19 cellular contexts compared by ENCODE assay signal in genomic region chr7:66925255-66925654, GRCh38. TPM values are rescaled to one million over a fixed set of nuclear protein-coding genes. Genes with fewer than 3 reads are reported as not detected.
DNase-seq lines count a peak whose midpoint lies in the region; ATAC-seq and TF ChIP-seq lines count a peak whose summit lies in the region.
"Had no signal": no experiment of that assay in that cellular context is flagged by ENCODE, and none has a peak within 500 bp of the region (broad histone marks: within the 10 kb centered on the region; RNA-seq: fewer than 3 reads in every experiment).

No MANE protein-coding gene starts in this region.

- H3K4me3 ChIP-seq in Loucy (ENCODE audit: low read length, poor library complexity, severe bottlenecking) = no peak overlapping the region
- no peak overlapping the region for H3K4me3 ChIP-seq in trophoblast cell (ENCODE audit: low read depth, low read length)
- H3K4me3 ChIP-seq in WERI-Rb-1 (ENCODE audit: low read depth, low read length) = no peak overlapping the region
- H3K4me3 ChIP-seq: MG63 had no signal

- H3K4me2 ChIP-seq in Loucy (ENCODE audit: low read depth, low read length, poor library complexity, severe bottlenecking) = peak overlapping the region; percentile 28
- no peak overlapping the region for H3K4me2 ChIP-seq in trophoblast cell (ENCODE audit: low read length)
- H3K4me2 ChIP-seq: KMS-11 had no signal

- H3K27ac Mint-ChIP-seq in activated naive CD4-positive, alpha-beta T cell treated with anti-CD3 and anti-CD28 coated beads, Interleukin-2, amount 50 U/mL, for 24 hours = peak overlapping the region; percentile 42
- H3K27ac Mint-ChIP-seq in activated naive CD4-positive, alpha-beta T cell treated with anti-CD3 and anti-CD28 coated beads, Interleukin-2, amount 10 ng/mL, durations not matched to agents 7 days and 5 days = no peak overlapping the region
- H3K27ac Mint-ChIP-seq in memory B cell = peak overlapping the region; percentile 22

- H3K14ac ChIP-seq in trophoblast cell (ENCODE audit: low read length) = no peak overlapping the region

- H3K9ac ChIP-seq in Loucy (ENCODE audit: low read depth, low read length, poor library complexity, severe bottlenecking) (no peak overlapping the region), trophoblast cell (ENCODE audit: low read length) (no peak overlapping the region)
- H3K9ac ChIP-seq: KMS-11 had no signal

- no peak overlapping the region for H3K18ac ChIP-seq in trophoblast cell (ENCODE audit: low read length)

- WGBS in trophoblast cell (ENCODE audit: extremely low coverage, insufficient coverage, insufficient read length) = no CpG with 5 or more reads among the region's 3 CpGs

- no peak overlapping the region for H4K8ac ChIP-seq in trophoblast cell (ENCODE audit: low read depth, low read length)

- no peak overlapping the region for H4K12ac ChIP-seq in trophoblast cell (ENCODE audit: low read depth, low read length)

- intact Hi-C loops in left ventricle myocardium superior (cut with micrococcal nuclease) = no loop called here

- no peak overlapping the region for H4K91ac ChIP-seq in trophoblast cell (ENCODE audit: low read depth, low read length)

- CTCF ChIA-PET in activated naive CD4-positive, alpha-beta T cell treated with anti-CD3 and anti-CD28 coated beads, Interleukin-2, amount 10 ng/mL, durations not matched to agents 7 days and 5 days (lab: Charles Lee) = no interaction called here

- H2AK5ac ChIP-seq in trophoblast cell (ENCODE audit: low read length) = no peak overlapping the region

- TF ChIP-seq CTCF in Loucy (conservative IDR thresholded peaks at IDR 0.05; ENCODE audit: low read length) (no peak), WERI-Rb-1 (IDR thresholded peaks at IDR 0.05; ENCODE audit: low read depth, low read length) (no peak)

- no peak overlapping the region for H3K4me3 Mint-ChIP-seq in activated naive CD4-positive, alpha-beta T cell treated with anti-CD3 and anti-CD28 coated beads, Interleukin-2, amount 50 U/mL, for 24 hours
- H3K4me3 Mint-ChIP-seq in activated naive CD4-positive, alpha-beta T cell treated with anti-CD3 and anti-CD28 coated beads, Interleukin-2, amount 10 ng/mL, durations not matched to agents 7 days and 5 days = no peak overlapping the region
- peak overlapping the region; percentile 8 for H3K4me3 Mint-ChIP-seq in memory B cell

- H3K36me3 ChIP-seq in Loucy (ENCODE audit: insufficient read depth, low read length) (no peaks in the 10 kb centered on the region; the same call in 1 of the 2 replicates), trophoblast cell (ENCODE audit: control insufficient read depth in 1 of 2, insufficient read depth in 2 of 2, low read length in 2 of 2) (peaks cover 4 to 7% of the 10 kb centered on the region in 2 experiments), WERI-Rb-1 (peaks cover 30% of the 10 kb centered on the region)

- peaks cover 29% of the 10 kb centered on the region for H3K4me1 ChIP-seq in Loucy (ENCODE audit: insufficient read depth, low read length, poor library complexity, severe bottlenecking)
- peaks cover 5 to 8% of the 10 kb centered on the region in 2 experiments for H3K4me1 ChIP-seq in trophoblast cell (ENCODE audit: control insufficient read depth in 1 of 2, insufficient read depth in 2 of 2, low read length in 2 of 2)

- ATAC-seq in memory B cell (ENCODE audit: low read depth) (no peak), left ventricle myocardium superior (no peak)

- H4K20me1 ChIP-seq in Loucy (ENCODE audit: insufficient read depth, low read length, poor library complexity, severe bottlenecking) = peaks cover 63% of the 10 kb centered on the region

- H3K4ac ChIP-seq in trophoblast cell (ENCODE audit: low read depth, low read length) = peak overlapping the region; percentile 19

- no peak for DNase-seq in activated naive CD4-positive, alpha-beta T cell treated with anti-CD3 and anti-CD28 coated beads, Interleukin-2, amount 10 ng/mL, durations not matched to agents 7 days and 5 days
- DNase-seq in memory B cell (ENCODE audit: low spot score in 2 of 2) (no peak), trophoblast cell (no peak), left ventricle myocardium superior (no peak), WERI-Rb-1 (no peak), DMS53 (lab: John Stamatoyannopoulos, UW) (no peak)
- DNase-seq: C1 segment of cervical spinal cord, COR-L47, HCEC 1CT, MG63, NCI-H1092, NCI-H146, NCI-H2081, NCI-H510A, NCI-H774, RPMI8226 had no signal

- H3K79me1 ChIP-seq in trophoblast cell (ENCODE audit: low read length) = peaks cover 9% of the 10 kb centered on the region

- H3K27ac ChIP-seq in trophoblast cell (ENCODE audit: low read depth, low read length) = no peak overlapping the region
- H3K27ac ChIP-seq in WERI-Rb-1 = no peak overlapping the region
- H3K27ac ChIP-seq: KMS-11 had no signal

- H2AFZ ChIP-seq in Loucy (ENCODE audit: low read length) (no peak overlapping the region), trophoblast cell (ENCODE audit: insufficient read depth, low read length, poor library complexity) (no peak overlapping the region)

- H3F3A ChIP-seq in Loucy (ENCODE audit: low read depth) = no peaks in the 10 kb centered on the region

- H3K79me2 ChIP-seq in Loucy (ENCODE audit: insufficient read depth, low read length) (peaks cover 94% of the 10 kb centered on the region), trophoblast cell (ENCODE audit: control insufficient read depth, insufficient read depth, low read length, poor library complexity) (peaks cover 12% of the 10 kb centered on the region)

- peaks cover 12% of the 10 kb centered on the region for H3K36me3 Mint-ChIP-seq in activated naive CD4-positive, alpha-beta T cell treated with anti-CD3 and anti-CD28 coated beads, Interleukin-2, amount 50 U/mL, for 24 hours
- peaks cover 41% of the 10 kb centered on the region for H3K36me3 Mint-ChIP-seq in activated naive CD4-positive, alpha-beta T cell treated with anti-CD3 and anti-CD28 coated beads, Interleukin-2, amount 10 ng/mL, durations not matched to agents 7 days and 5 days
- peaks cover 10% of the 10 kb centered on the region for H3K36me3 Mint-ChIP-seq in memory B cell

- H3K23ac ChIP-seq in trophoblast cell (ENCODE audit: low read length) = no peak overlapping the region

- H2BK120ac ChIP-seq in trophoblast cell (ENCODE audit: insufficient read depth, low read length, poor library complexity) = no peak overlapping the region

- no peaks in the 10 kb centered on the region for H3K9me3 Mint-ChIP-seq in activated naive CD4-positive, alpha-beta T cell treated with anti-CD3 and anti-CD28 coated beads, Interleukin-2, amount 50 U/mL, for 24 hours
- no peaks in the 10 kb centered on the region for H3K9me3 Mint-ChIP-seq in activated naive CD4-positive, alpha-beta T cell treated with anti-CD3 and anti-CD28 coated beads, Interleukin-2, amount 10 ng/mL, durations not matched to agents 7 days and 5 days
- no peaks in the 10 kb centered on the region for H3K9me3 Mint-ChIP-seq in memory B cell

- no peak overlapping the region for H2BK5ac ChIP-seq in trophoblast cell (ENCODE audit: low read depth, low read length, poor library complexity)

- H2BK12ac ChIP-seq in trophoblast cell (ENCODE audit: low read length) = no peak overlapping the region

- no peaks in the 10 kb centered on the region for H3K27me3 Mint-ChIP-seq in activated naive CD4-positive, alpha-beta T cell treated with anti-CD3 and anti-CD28 coated beads, Interleukin-2, amount 50 U/mL, for 24 hours
- H3K27me3 Mint-ChIP-seq in activated naive CD4-positive, alpha-beta T cell treated with anti-CD3 and anti-CD28 coated beads, Interleukin-2, amount 10 ng/mL, durations not matched to agents 7 days and 5 days = no peaks in the 10 kb centered on the region
- H3K27me3 Mint-ChIP-seq in memory B cell = no peaks in the 10 kb centered on the region

- peaks cover 67% of the 10 kb centered on the region for H3K4me1 Mint-ChIP-seq in activated naive CD4-positive, alpha-beta T cell treated with anti-CD3 and anti-CD28 coated beads, Interleukin-2, amount 50 U/mL, for 24 hours
- peaks cover 49% of the 10 kb centered on the region for H3K4me1 Mint-ChIP-seq in activated naive CD4-positive, alpha-beta T cell treated with anti-CD3 and anti-CD28 coated beads, Interleukin-2, amount 10 ng/mL, durations not matched to agents 7 days and 5 days
- H3K4me1 Mint-ChIP-seq in memory B cell = peaks cover 44% of the 10 kb centered on the region

- H3K9me3 ChIP-seq in Loucy (ENCODE audit: insufficient read depth, low read depth, low read length) (no peaks in the 10 kb centered on the region), trophoblast cell (ENCODE audit: insufficient read depth, low read depth, low read length) (peaks cover 3% of the 10 kb centered on the region), WERI-Rb-1 (ENCODE audit: severe bottlenecking) (no peaks in the 10 kb centered on the region)
- H3K9me3 ChIP-seq: MG63 had no signal

- no peaks in the 10 kb centered on the region for H3K27me3 ChIP-seq in Loucy (ENCODE audit: insufficient read depth, low read length, poor library complexity, severe bottlenecking)
- H3K27me3 ChIP-seq in trophoblast cell (ENCODE audit: insufficient read depth, low read length) = no peaks in the 10 kb centered on the region
- no peaks in the 10 kb centered on the region for H3K27me3 ChIP-seq in WERI-Rb-1 (ENCODE audit: insufficient read depth, low read depth, severe bottlenecking)
- H3K27me3 ChIP-seq: MG63 had no signal

- no peaks in the 10 kb centered on the region for H3K9me2 ChIP-seq in Loucy (replicated peaks; ENCODE audit: low read depth, low read length)

RNA-seq across cellular contexts. Expression of gene TMEM248, which starts 4.2 kb away (rescaled TPM):
- 92.6 and 97.8 TPM in 2 replicates for polyA plus RNA-seq in trophoblast cell (2013)
- total RNA-seq in left ventricle myocardium superior = 37.5 TPM
